In genomic region chr15:65733599-65733998, GRCh38 we compare ENCODE assay signal across 1 cellular context.
TF ChIP-seq lines count a peak whose summit lies in the region.
"Not testable (repeated sequence)": the region's sequence is repeated elsewhere in the genome, so short reads cannot be mapped to it uniquely, and the experiment has no call there.

No MANE protein-coding gene starts in this region.

TF ChIP-seq in K562, 482 proteins besides CTCF, POLR2A, EP300 and RAD21 (continued from another document):
- TF ChIP-seq, protein P1, sequence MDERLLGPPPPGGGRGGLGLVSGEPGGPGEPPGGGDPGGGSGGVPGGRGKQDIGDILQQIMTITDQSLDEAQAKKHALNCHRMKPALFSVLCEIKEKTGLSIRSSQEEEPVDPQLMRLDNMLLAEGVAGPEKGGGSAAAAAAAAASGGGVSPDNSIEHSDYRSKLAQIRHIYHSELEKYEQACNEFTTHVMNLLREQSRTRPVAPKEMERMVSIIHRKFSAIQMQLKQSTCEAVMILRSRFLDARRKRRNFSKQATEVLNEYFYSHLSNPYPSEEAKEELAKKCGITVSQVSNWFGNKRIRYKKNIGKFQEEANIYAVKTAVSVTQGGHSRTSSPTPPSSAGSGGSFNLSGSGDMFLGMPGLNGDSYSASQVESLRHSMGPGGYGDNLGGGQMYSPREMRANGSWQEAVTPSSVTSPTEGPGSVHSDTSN (CRISPR knock-in tag; IDR thresholded peaks at IDR 0.05; ENCODE audit: low read depth): not testable (repeated sequence)
- TF ChIP-seq, protein P1 (tag; conservative IDR thresholded peaks at IDR 0.05; ENCODE audit: low read depth): 0 out of 2 replicates have a peak, but pooled peaks have one; percentile 26
- TF ChIP-seq MGA (IDR thresholded peaks at IDR 0.05): peak; percentile 32; the same call in 1 of the 2 replicates
- peak; percentile 35; the same call in 1 of the 2 replicates for TF ChIP-seq PYGO2 (tag; IDR thresholded peaks at IDR 0.05)
- TF ChIP-seq MNT (conservative IDR thresholded peaks at IDR 0.05): peak; percentile 27 to 73; a peak in 2 of 4 replicates
- peak; percentile 81 for TF ChIP-seq SMAD4 (CRISPR knock-in tag; conservative IDR thresholded peaks at IDR 0.05)
- peak; percentile 81 for TF ChIP-seq CXXC5 (CRISPR knock-in tag; IDR thresholded peaks at IDR 0.05)
- peak; percentile 94 for TF ChIP-seq CEBPB (tag; IDR thresholded peaks at IDR 0.05)
- TF ChIP-seq TRIM24 (IDR thresholded peaks at IDR 0.05): peak; percentile 56 to 72; a peak in 2 of 4 replicates
- TF ChIP-seq POLR2H (tag; IDR thresholded peaks at IDR 0.05; ENCODE audit: low read depth): 0 out of 2 replicates have a peak, but pooled peaks have one; percentile 37
- TF ChIP-seq TAL1 (IDR thresholded peaks at IDR 0.05): peak; percentile 72; the same call in 1 of the 2 replicates
- TF ChIP-seq, protein P2, sequence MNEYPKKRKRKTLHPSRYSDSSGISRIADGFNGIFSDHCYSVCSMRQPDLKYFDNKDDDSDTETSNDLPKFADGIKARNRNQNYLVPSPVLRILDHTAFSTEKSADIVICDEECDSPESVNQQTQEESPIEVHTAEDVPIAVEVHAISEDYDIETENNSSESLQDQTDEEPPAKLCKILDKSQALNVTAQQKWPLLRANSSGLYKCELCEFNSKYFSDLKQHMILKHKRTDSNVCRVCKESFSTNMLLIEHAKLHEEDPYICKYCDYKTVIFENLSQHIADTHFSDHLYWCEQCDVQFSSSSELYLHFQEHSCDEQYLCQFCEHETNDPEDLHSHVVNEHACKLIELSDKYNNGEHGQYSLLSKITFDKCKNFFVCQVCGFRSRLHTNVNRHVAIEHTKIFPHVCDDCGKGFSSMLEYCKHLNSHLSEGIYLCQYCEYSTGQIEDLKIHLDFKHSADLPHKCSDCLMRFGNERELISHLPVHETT (CRISPR knock-in tag; conservative IDR thresholded peaks at IDR 0.05 in 1 of 2, IDR thresholded peaks at IDR 0.05 in 1 of 2): peak in 1 of 2 experiments; percentile 50; a peak in 1 of 4 replicates
- TF ChIP-seq TCF3 (CRISPR knock-in tag; IDR thresholded peaks at IDR 0.05): peak; percentile 77
- peak; percentile 43; the same call in 1 of the 2 replicates for TF ChIP-seq NCOR1 (IDR thresholded peaks at IDR 0.05)
- TF ChIP-seq DDX20 (tag; IDR thresholded peaks at IDR 0.05; ENCODE audit: low read depth): peak; percentile 81
- TF ChIP-seq NFXL1 (CRISPR knock-in tag; IDR thresholded peaks at IDR 0.05): 0 out of 2 replicates have a peak, but pooled peaks have one; percentile 20
- TF ChIP-seq MECOM (CRISPR knock-in tag; IDR thresholded peaks at IDR 0.05): peak; percentile 49; the same call in 1 of the 2 replicates
- 0 out of 2 replicates have a peak, but pooled peaks have one; percentile 40 for TF ChIP-seq DPF2 (IDR thresholded peaks at IDR 0.05)
- TF ChIP-seq KDM1A (IDR thresholded peaks at IDR 0.05): peak; percentile 24 to 32; a peak in 2 of 4 replicates
- TF ChIP-seq L3MBTL2 (IDR thresholded peaks at IDR 0.05): peak; percentile 21; the same call in 1 of the 2 replicates
- peak; percentile 82 for TF ChIP-seq CBFA2T2 (conservative IDR thresholded peaks at IDR 0.05)
- TF ChIP-seq MEF2D (tag; conservative IDR thresholded peaks at IDR 0.05; ENCODE audit: low read depth): peak; percentile 47; the same call in 1 of the 2 replicates
- TF ChIP-seq PTRF (tag; IDR thresholded peaks at IDR 0.05): 0 out of 2 replicates have a peak, but pooled peaks have one; percentile 51
- 0 out of 2 replicates have a peak, but pooled peaks have one; percentile 21 for TF ChIP-seq SMARCA4 (IDR thresholded peaks at IDR 0.05)
- TF ChIP-seq, protein P3, sequence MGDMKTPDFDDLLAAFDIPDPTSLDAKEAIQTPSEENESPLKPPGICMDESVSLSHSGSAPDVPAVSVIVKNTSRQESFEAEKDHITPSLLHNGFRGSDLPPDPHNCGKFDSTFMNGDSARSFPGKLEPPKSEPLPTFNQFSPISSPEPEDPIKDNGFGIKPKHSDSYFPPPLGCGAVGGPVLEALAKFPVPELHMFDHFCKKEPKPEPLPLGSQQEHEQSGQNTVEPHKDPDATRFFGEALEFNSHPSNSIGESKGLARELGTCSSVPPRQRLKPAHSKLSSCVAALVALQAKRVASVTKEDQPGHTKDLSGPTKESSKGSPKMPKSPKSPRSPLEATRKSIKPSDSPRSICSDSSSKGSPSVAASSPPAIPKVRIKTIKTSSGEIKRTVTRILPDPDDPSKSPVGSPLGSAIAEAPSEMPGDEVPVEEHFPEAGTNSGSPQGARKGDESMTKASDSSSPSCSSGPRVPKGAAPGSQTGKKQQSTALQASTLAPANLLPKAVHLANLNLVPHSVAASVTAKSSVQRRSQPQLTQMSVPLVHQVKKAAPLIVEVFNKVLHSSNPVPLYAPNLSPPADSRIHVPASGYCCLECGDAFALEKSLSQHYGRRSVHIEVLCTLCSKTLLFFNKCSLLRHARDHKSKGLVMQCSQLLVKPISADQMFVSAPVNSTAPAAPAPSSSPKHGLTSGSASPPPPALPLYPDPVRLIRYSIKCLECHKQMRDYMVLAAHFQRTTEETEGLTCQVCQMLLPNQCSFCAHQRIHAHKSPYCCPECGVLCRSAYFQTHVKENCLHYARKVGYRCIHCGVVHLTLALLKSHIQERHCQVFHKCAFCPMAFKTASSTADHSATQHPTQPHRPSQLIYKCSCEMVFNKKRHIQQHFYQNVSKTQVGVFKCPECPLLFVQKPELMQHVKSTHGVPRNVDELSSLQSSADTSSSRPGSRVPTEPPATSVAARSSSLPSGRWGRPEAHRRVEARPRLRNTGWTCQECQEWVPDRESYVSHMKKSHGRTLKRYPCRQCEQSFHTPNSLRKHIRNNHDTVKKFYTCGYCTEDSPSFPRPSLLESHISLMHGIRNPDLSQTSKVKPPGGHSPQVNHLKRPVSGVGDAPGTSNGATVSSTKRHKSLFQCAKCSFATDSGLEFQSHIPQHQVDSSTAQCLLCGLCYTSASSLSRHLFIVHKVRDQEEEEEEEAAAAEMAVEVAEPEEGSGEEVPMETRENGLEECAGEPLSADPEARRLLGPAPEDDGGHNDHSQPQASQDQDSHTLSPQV (IDR thresholded peaks at IDR 0.05): peak; percentile 97
TF ChIP-seq in K562: peak in this region for 45; not testable (repeated sequence) for 437.
